20 cellular contexts compared by ENCODE assay signal in the genomic region with DNA sequence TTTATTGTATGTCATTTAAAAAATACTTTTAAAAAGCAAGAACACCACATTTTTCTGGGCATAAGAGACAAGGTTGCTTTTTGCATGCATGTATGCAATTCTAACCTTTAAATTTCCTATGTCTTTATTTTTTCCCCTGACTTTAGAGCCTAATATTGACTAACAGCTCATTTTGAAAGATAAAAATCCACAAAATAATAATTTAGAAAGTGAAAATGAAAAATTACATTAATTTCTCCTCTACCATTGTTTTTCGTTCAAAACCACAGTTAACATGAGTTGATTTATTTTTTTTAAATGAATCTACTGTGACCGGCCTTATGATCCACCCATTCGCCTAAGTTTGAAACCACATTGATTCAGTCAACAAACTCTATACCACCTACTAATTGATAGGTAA.
"Had no signal": no experiment of that assay in that cellular context is flagged by ENCODE, and none has a peak within 500 bp of the region (broad histone marks: within the 10 kb centered on the region; RNA-seq: fewer than 3 reads in every experiment).

No MANE protein-coding gene starts in this region.

- H3K4me1 Mint-ChIP-seq: memory B cell, natural killer cell had no signal

- H3K36me3 Mint-ChIP-seq: memory B cell, natural killer cell had no signal

- H3K9me3 Mint-ChIP-seq: memory B cell, natural killer cell had no signal

- H3K27me3 Mint-ChIP-seq: memory B cell had no signal

- H3K4me3 Mint-ChIP-seq: memory B cell, natural killer cell had no signal

- DNase-seq: dorsolateral prefrontal cortex; effector CD4-positive, alpha-beta T cell; foreskin fibroblast; heart left ventricle; kidney; natural killer cell; occipital lobe; ovary; posterior cingulate gyrus; psoas muscle; right cardiac atrium; sigmoid colon; spleen; stimulated activated CD4-positive, alpha-beta T cell treated with anti-CD3 and anti-CD28 coated beads, Interleukin-4, amount 100 ng/mL, for 4 hours; stimulated activated naive CD4-positive, alpha-beta T cell; upper lobe of left lung had no signal

- H3K27ac Mint-ChIP-seq: memory B cell, natural killer cell had no signal

- ATAC-seq: esophagus mucosa, gastroesophageal sphincter, heart left ventricle, left lobe of liver, natural killer cell, psoas muscle, right cardiac atrium had no signal
